Comparison of ENCODE assay signal across 8 cellular contexts in genomic region chr11:29527391-29527936, GRCh38.
DNase-seq lines count a peak whose midpoint lies in the region; ATAC-seq lines count a peak whose summit lies in the region.

No MANE protein-coding gene starts in this region.

- no peaks in the 10 kb centered on the region for H3K4me1 Mint-ChIP-seq in activated CD4-positive, alpha-beta memory T cell treated with anti-CD3 and anti-CD28 coated beads for 36 hours (ENCODE audit: low read depth)

- H3K36me3 Mint-ChIP-seq in activated CD4-positive, alpha-beta memory T cell treated with anti-CD3 and anti-CD28 coated beads for 36 hours, result no peaks in the 10 kb centered on the region

- peak; percentile 90 for DNase-seq in HT1080 (ENCODE audit: low read depth)
- peak; percentile 6 for DNase-seq in amniotic stem cell (lab: John Stamatoyannopoulos, UW)
- peak; percentile 22 for DNase-seq in myocyte (ENCODE audit: low read depth)
- no peak for DNase-seq in activated CD4-positive, alpha-beta memory T cell treated with anti-CD3 and anti-CD28 coated beads for 36 hours
- DNase-seq in NCI-H2081 treated with DMSO at 0.1 percent for 48 hours (lab: John Stamatoyannopoulos, UW), result no peak
- no peak for DNase-seq in dedifferentiated amniotic fluid mesenchymal stem cell (ENCODE audit: extremely low spot score)
- DNase-seq in T-helper 1 cell, result no peak

- H3K4me3 Mint-ChIP-seq in activated CD4-positive, alpha-beta memory T cell treated with anti-CD3 and anti-CD28 coated beads for 36 hours, result no peak overlapping the region

- ATAC-seq in GM18861 (IDR thresholded peaks at IDR 0.05; ENCODE audit: unreplicated experiment), result peak; percentile 93

- POLR2A ChIA-PET in activated CD4-positive, alpha-beta memory T cell treated with anti-CD3 and anti-CD28 coated beads for 36 hours (lab: Charles Lee), result no interaction called here

- intact Hi-C loops in activated CD4-positive, alpha-beta memory T cell treated with anti-CD3 and anti-CD28 coated beads for 36 hours (cut with micrococcal nuclease), result no loop called here

- peaks cover 18% of the 10 kb centered on the region for H3K9me3 Mint-ChIP-seq in activated CD4-positive, alpha-beta memory T cell treated with anti-CD3 and anti-CD28 coated beads for 36 hours

- H3K27me3 Mint-ChIP-seq in activated CD4-positive, alpha-beta memory T cell treated with anti-CD3 and anti-CD28 coated beads for 36 hours, result no peaks in the 10 kb centered on the region

- CTCF ChIA-PET in activated CD4-positive, alpha-beta memory T cell treated with anti-CD3 and anti-CD28 coated beads for 36 hours (lab: Charles Lee), result no interaction called here

- no peak overlapping the region for H3K27ac Mint-ChIP-seq in activated CD4-positive, alpha-beta memory T cell treated with anti-CD3 and anti-CD28 coated beads for 36 hours

Comparison
In these comparisons a context has a peak if more than half of its experiments do, and no peak if none do; other contexts are left out.
1. DNase-seq: peak in HT1080 (single experiment), amniotic stem cell (single experiment) and myocyte (single experiment); none in activated CD4-positive, alpha-beta memory T cell treated with anti-CD3 and anti-CD28 coated beads for 36 hours (single experiment), NCI-H2081 treated with DMSO at 0.1 percent for 48 hours (single experiment), dedifferentiated amniotic fluid mesenchymal stem cell (single experiment) and T-helper 1 cell (0 of 5).